ENCODE assay signal across 16 cellular contexts in the genomic region with DNA sequence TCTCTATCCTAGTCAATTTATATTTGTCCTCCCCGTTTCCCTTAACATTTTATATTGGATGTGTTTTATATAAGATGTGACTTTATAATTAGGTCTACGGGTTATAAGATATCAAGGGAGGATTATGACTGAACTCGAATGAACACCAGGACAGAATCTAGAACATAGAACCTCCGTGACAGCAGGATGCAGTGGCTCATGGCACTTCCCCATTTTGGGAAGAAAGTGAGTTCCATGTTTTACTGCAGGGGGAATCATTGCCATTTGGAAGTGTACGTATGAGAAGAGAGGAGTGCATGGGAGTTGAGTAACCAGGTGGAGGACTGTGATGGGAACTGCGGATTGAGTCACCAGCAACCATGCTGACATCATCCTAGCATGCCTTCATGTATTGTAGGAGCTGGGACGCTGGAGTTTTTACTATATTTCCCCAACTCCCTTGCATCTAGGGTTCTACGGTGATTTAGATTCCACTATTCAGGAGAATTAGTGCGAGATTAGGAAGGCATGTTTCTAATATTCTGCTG. TPM values are rescaled to one million over a fixed set of nuclear protein-coding genes. Genes with fewer than 3 reads are reported as not detected.
DNase-seq lines count a peak whose midpoint lies in the region; ATAC-seq and TF ChIP-seq lines count a peak whose summit lies in the region.
"Had no signal": no experiment of that assay in that cellular context is flagged by ENCODE, and none has a peak within 500 bp of the region (broad histone marks: within the 10 kb centered on the region; RNA-seq: fewer than 3 reads in every experiment).

No MANE protein-coding gene starts in this region.

- H3K4me3 Mint-ChIP-seq in activated T-cell treated with anti-CD3 and anti-CD28 coated beads, Interleukin-2, amount 50 U/mL, for 72 hours: peak overlapping the region; percentile 12 to 94
- no peak overlapping the region for H3K4me3 Mint-ChIP-seq in activated T-cell treated with anti-CD3 and anti-CD28 coated beads, Interleukin-2, amount 50 U/mL, for 24 hours
- H3K4me3 Mint-ChIP-seq in HFFc6: peak overlapping the region; percentile 88; the same call in 1 of the 2 replicates
- H3K4me3 Mint-ChIP-seq in central memory CD8-positive, alpha-beta T cell: peak overlapping the region; percentile 75
- H3K4me3 Mint-ChIP-seq: mesothelial cell of epicardium had no signal

- H3K27me3 Mint-ChIP-seq in activated T-cell treated with anti-CD3 and anti-CD28 coated beads, Interleukin-2, amount 50 U/mL, for 72 hours (ENCODE audit: low read depth): peaks cover 21% of the 10 kb centered on the region
- peaks cover 36% of the 10 kb centered on the region for H3K27me3 Mint-ChIP-seq in activated T-cell treated with anti-CD3 and anti-CD28 coated beads, Interleukin-2, amount 50 U/mL, for 24 hours
- no peaks in the 10 kb centered on the region; the same call in 1 of the 2 replicates for H3K27me3 Mint-ChIP-seq in HFFc6 (ENCODE audit: insufficient read depth)
- peaks cover 12% of the 10 kb centered on the region for H3K27me3 Mint-ChIP-seq in central memory CD8-positive, alpha-beta T cell

- no peak overlapping the region for H3K27ac Mint-ChIP-seq in activated T-cell treated with anti-CD3 and anti-CD28 coated beads, Interleukin-2, amount 50 U/mL, for 72 hours
- H3K27ac Mint-ChIP-seq in activated T-cell treated with anti-CD3 and anti-CD28 coated beads, Interleukin-2, amount 50 U/mL, for 24 hours: no peak overlapping the region
- no peak overlapping the region for H3K27ac Mint-ChIP-seq in HFFc6
- H3K27ac Mint-ChIP-seq in central memory CD8-positive, alpha-beta T cell (ENCODE audit: low read depth): peak overlapping the region; percentile 80
- H3K27ac Mint-ChIP-seq: activated CD8-positive, alpha-beta memory T cell treated with anti-CD3 and anti-CD28 coated beads, Interleukin-2, amount 10 ng/mL, durations not matched to agents 7 days and 5 days; mesothelial cell of epicardium had no signal

- no peaks in the 10 kb centered on the region for H3K9me3 Mint-ChIP-seq in activated T-cell treated with anti-CD3 and anti-CD28 coated beads, Interleukin-2, amount 50 U/mL, for 72 hours
- H3K9me3 Mint-ChIP-seq in activated T-cell treated with anti-CD3 and anti-CD28 coated beads, Interleukin-2, amount 50 U/mL, for 24 hours: no peaks in the 10 kb centered on the region
- H3K9me3 Mint-ChIP-seq in HFFc6: no peaks in the 10 kb centered on the region
- no peaks in the 10 kb centered on the region for H3K9me3 Mint-ChIP-seq in central memory CD8-positive, alpha-beta T cell
- H3K9me3 Mint-ChIP-seq: mesothelial cell of epicardium had no signal

- H3K4me1 ChIP-seq in skeletal muscle satellite cell (ENCODE audit: control insufficient read depth, insufficient read depth, low read length): peaks cover 9% of the 10 kb centered on the region
- H3K4me1 ChIP-seq: parathyroid adenoma had no signal

- no peak for TF ChIP-seq CTCF in HFFc6 (IDR thresholded peaks at IDR 0.05)

- H3K4me2 ChIP-seq in skeletal muscle satellite cell (ENCODE audit: low read length): peak overlapping the region; percentile 84
- H3K4me2 ChIP-seq: KMS-11 had no signal

- peak overlapping the region; percentile 81 for H3K4me3 ChIP-seq in skeletal muscle satellite cell (ENCODE audit: low read length)

- DNase-seq in activated T-cell treated with anti-CD3 and anti-CD28 coated beads, Interleukin-2, amount 50 U/mL, for 72 hours: no peak
- DNase-seq in activated T-cell treated with anti-CD3 and anti-CD28 coated beads, Interleukin-2, amount 50 U/mL, for 24 hours: no peak
- DNase-seq in HFFc6 (no peak), DMS79 treated with DMSO at 0.1 percent for 48 hours (lab: John Stamatoyannopoulos, UW) (no peak), hippocampal formation (lab: John Stamatoyannopoulos, UW) (no peak)
- no peak for DNase-seq in central memory CD8-positive, alpha-beta T cell (ENCODE audit: low spot score in 2 of 2)
- DNase-seq: activated CD8-positive, alpha-beta memory T cell treated with anti-CD3 and anti-CD28 coated beads, Interleukin-2, amount 10 ng/mL, durations not matched to agents 7 days and 5 days; aorta; NCI-H1930; NCI-H748 treated with DMSO at 0.1 percent for 48 hours; upper lobe of left lung had no signal

- no peaks in the 10 kb centered on the region for H3K9me3 ChIP-seq in skeletal muscle satellite cell (replicated peaks; ENCODE audit: low read length)
- H3K9me3 ChIP-seq: upper lobe of left lung had no signal

- H3K27me3 ChIP-seq in skeletal muscle satellite cell (ENCODE audit: control insufficient read depth, insufficient read depth, low read length): no peaks in the 10 kb centered on the region
- H3K27me3 ChIP-seq: upper lobe of left lung had no signal

- peak overlapping the region; percentile 78 for H3K9ac ChIP-seq in skeletal muscle satellite cell (ENCODE audit: low read depth, low read length)
- H3K9ac ChIP-seq: KMS-11, parathyroid adenoma had no signal

- H3K36me3 Mint-ChIP-seq in activated T-cell treated with anti-CD3 and anti-CD28 coated beads, Interleukin-2, amount 50 U/mL, for 72 hours (ENCODE audit: insufficient read depth in 2 of 2): peaks cover 0 to 2% of the 10 kb centered on the region in 2 donors
- H3K36me3 Mint-ChIP-seq in activated T-cell treated with anti-CD3 and anti-CD28 coated beads, Interleukin-2, amount 50 U/mL, for 24 hours (ENCODE audit: low read depth): no peaks in the 10 kb centered on the region
- H3K36me3 Mint-ChIP-seq in HFFc6 (ENCODE audit: low read depth): no peaks in the 10 kb centered on the region; the same call in 1 of the 2 replicates
- H3K36me3 Mint-ChIP-seq in central memory CD8-positive, alpha-beta T cell (ENCODE audit: insufficient read depth): peaks cover 1% of the 10 kb centered on the region
- H3K36me3 Mint-ChIP-seq: activated CD8-positive, alpha-beta memory T cell treated with anti-CD3 and anti-CD28 coated beads, Interleukin-2, amount 10 ng/mL, durations not matched to agents 7 days and 5 days; mesothelial cell of epicardium had no signal

- no peaks in the 10 kb centered on the region for H3K36me3 ChIP-seq in skeletal muscle satellite cell (ENCODE audit: insufficient read depth, low read length)
- H3K36me3 ChIP-seq: upper lobe of left lung had no signal

- no peak for ATAC-seq in activated T-cell treated with anti-CD3 and anti-CD28 coated beads, Interleukin-2, amount 50 U/mL, for 72 hours (replicated peaks in 1 of 2)
- no peak for ATAC-seq in central memory CD8-positive, alpha-beta T cell (replicated peaks; ENCODE audit: extremely low read depth, poor library complexity, severe bottlenecking)
- ATAC-seq in HG03520 (IDR thresholded peaks at IDR 0.05; ENCODE audit: unreplicated experiment): no peak
- ATAC-seq: activated CD8-positive, alpha-beta memory T cell treated with anti-CD3 and anti-CD28 coated beads, Interleukin-2, amount 10 ng/mL, durations not matched to agents 7 days and 5 days had no signal

- H3K4me1 Mint-ChIP-seq in activated T-cell treated with anti-CD3 and anti-CD28 coated beads, Interleukin-2, amount 50 U/mL, for 72 hours (ENCODE audit: low read depth): peaks cover 24% of the 10 kb centered on the region
- H3K4me1 Mint-ChIP-seq in activated T-cell treated with anti-CD3 and anti-CD28 coated beads, Interleukin-2, amount 50 U/mL, for 24 hours (ENCODE audit: low read depth): peaks cover 10% of the 10 kb centered on the region
- peaks cover 25% of the 10 kb centered on the region for H3K4me1 Mint-ChIP-seq in HFFc6 (ENCODE audit: low read depth)
- H3K4me1 Mint-ChIP-seq in central memory CD8-positive, alpha-beta T cell: peaks cover 26% of the 10 kb centered on the region
- H3K4me1 Mint-ChIP-seq: mesothelial cell of epicardium had no signal

RNA-seq across cellular contexts. Expression of a gene that starts 56.1 kb away (rescaled TPM):
- under 1 TPM; 0.17 to 0.30 TPM for total RNA-seq in activated T-cell treated with anti-CD3 and anti-CD28 coated beads, Interleukin-2, amount 50 U/mL, for 72 hours
- total RNA-seq in HFFc6 (2021; fragmentation: NEBNext Ultra II Directional; extraction: Animal tissue kit (Norgen Biotek cat#: 25700)): 10 to 100 TPM; 15.8 to 18.0 (median 16.9) TPM
- total RNA-seq in skeletal muscle satellite cell (2012; rRNA removed): 3.3 and 6.1 TPM in 2 replicates

Comparison
In these comparisons a context has a peak if more than half of its experiments do, and no peak if none do; other contexts are left out.
1. RNA of a gene that starts 56.1 kb away (total RNA-seq): 15.8 to 18.0 TPM in HFFc6; 0.17 to 0.30 TPM in activated T-cell treated with anti-CD3 and anti-CD28 coated beads, Interleukin-2, amount 50 U/mL, for 72 hours; every median in the first group is over 10 times any median in the second.